In genomic region chr20:57267158-57267821, GRCh38 we compare ENCODE assay signal across 12 cellular contexts. TPM values are rescaled to one million over a fixed set of nuclear protein-coding genes. Genes with fewer than 3 reads are reported as not detected.
DNase-seq lines count a peak whose midpoint lies in the region; ATAC-seq and TF ChIP-seq lines count a peak whose summit lies in the region.
"Had no signal": no experiment of that assay in that cellular context is flagged by ENCODE, and none has a peak within 500 bp of the region (broad histone marks: within the 10 kb centered on the region; RNA-seq: fewer than 3 reads in every experiment).

No MANE protein-coding gene starts in this region.

- H3K4me3 ChIP-seq in HUES64 (ENCODE audit: low read length), result peak overlapping the region; percentile 83
- H3K4me3 ChIP-seq in ectodermal cell (ENCODE audit: insufficient read depth, low read depth, low read length), result peak overlapping the region; percentile 67

- no peak overlapping the region for H3K27ac Mint-ChIP-seq in mesothelial cell of epicardium
- H3K27ac Mint-ChIP-seq: memory B cell had no signal

- no peaks in the 10 kb centered on the region for H3K36me3 ChIP-seq in HUES64 (ENCODE audit: insufficient read depth, low read length)
- H3K36me3 ChIP-seq in ectodermal cell (ENCODE audit: control insufficient read depth, insufficient read depth, low read length), result no peaks in the 10 kb centered on the region

- TF ChIP-seq CTCF in mesothelial cell of epicardium (IDR thresholded peaks at IDR 0.05; ENCODE audit: unreplicated experiment), result no peak

- H3K4me1 Mint-ChIP-seq in mesothelial cell of epicardium, result peaks cover 42% of the 10 kb centered on the region

- H3K27me3 ChIP-seq in HUES64 (ENCODE audit: insufficient read depth, low read length), result peaks cover 54% of the 10 kb centered on the region
- H3K27me3 ChIP-seq in ectodermal cell (ENCODE audit: control insufficient read depth, insufficient read depth, low read length, poor library complexity, severe bottlenecking), result peaks cover 57% of the 10 kb centered on the region

- H3K9me3 Mint-ChIP-seq in mesothelial cell of epicardium, result no peaks in the 10 kb centered on the region
- H3K9me3 Mint-ChIP-seq: activated T-cell treated with anti-CD3 and anti-CD28 coated beads, Interleukin-2, amount 50 U/mL, for 4 hours; memory B cell had no signal

- H3K4me1 ChIP-seq in HUES64 (ENCODE audit: insufficient read depth, low read length) (peaks cover 52% of the 10 kb centered on the region), ectodermal cell (ENCODE audit: control insufficient read depth, insufficient read depth, low read length) (peaks cover 41% of the 10 kb centered on the region)

- no peaks in the 10 kb centered on the region for H3K36me3 Mint-ChIP-seq in mesothelial cell of epicardium

- 31% methylated on average over 23 of the region's 24 CpGs for WGBS in HUES64
- WGBS in ectodermal cell, 2 experiments, result 27 to 31% methylated on average over 24 of the region's 24 CpGs

- H3K27me3 Mint-ChIP-seq in mesothelial cell of epicardium (ENCODE audit: low read depth), result peaks cover 36% of the 10 kb centered on the region

- peak overlapping the region; percentile 64 for H3K4me3 Mint-ChIP-seq in mesothelial cell of epicardium
- H3K4me3 Mint-ChIP-seq: activated T-cell treated with anti-CD3 and anti-CD28 coated beads, Interleukin-2, amount 50 U/mL, for 4 hours; memory B cell had no signal

- H3K27ac ChIP-seq in HUES64 (ENCODE audit: low read depth, low read length), result no peak overlapping the region
- no peak overlapping the region for H3K27ac ChIP-seq in ectodermal cell (ENCODE audit: insufficient read depth, low read depth, low read length, poor library complexity, severe bottlenecking)

- DNase-seq in 8988T (peak; percentile 41), mesothelial cell of epicardium (ENCODE audit: low spot score in 2 of 2, unreplicated experiment in 2 of 2) (no peak), NCI-H2227 (lab: John Stamatoyannopoulos, UW; ENCODE audit: unreplicated experiment) (no peak)
- DNase-seq: activated T-cell treated with anti-CD3 and anti-CD28 coated beads, Interleukin-2, amount 50 U/mL, for 4 hours; NCI-H1048; NCI-H226 had no signal

- no peak overlapping the region for H3K9ac ChIP-seq in HUES64 (ENCODE audit: low read depth, low read length)

- H3K9me3 ChIP-seq in HUES64 (ENCODE audit: insufficient read depth, low read depth, low read length), result no peaks in the 10 kb centered on the region
- no peaks in the 10 kb centered on the region for H3K9me3 ChIP-seq in ectodermal cell (ENCODE audit: control insufficient read depth, low read length)

- ATAC-seq in GM18519 (IDR thresholded peaks at IDR 0.05; ENCODE audit: low FRiP score, unreplicated experiment) (no peak), HG03280 (IDR thresholded peaks at IDR 0.05; ENCODE audit: unreplicated experiment) (no peak), HG02759 (IDR thresholded peaks at IDR 0.05; ENCODE audit: unreplicated experiment) (no peak)

RNA-seq across cellular contexts. Expression of gene BMP7, which starts 0.8 kb away (rescaled TPM):
- polyA plus RNA-seq in HUES64 (2013, experiment 1 of 2), result 8.9 TPM
- polyA plus RNA-seq in HUES64 (2013, experiment 2 of 2), result 12.0 TPM
- 24.1 TPM for polyA plus RNA-seq in ectodermal cell (2013, experiment 1 of 4)
- polyA plus RNA-seq in ectodermal cell (2013, experiment 2 of 4), result 23.1 TPM
- 21.6 TPM for polyA plus RNA-seq in ectodermal cell (2013, experiment 3 of 4)
- 23.3 TPM for polyA plus RNA-seq in ectodermal cell (2013, experiment 4 of 4)
- total RNA-seq in mesothelial cell of epicardium, result 22.2 to 23.8 TPM (median 23.0 TPM) in 3 replicates
